Comparison of ENCODE assay signal across 28 cellular contexts in the genomic region with DNA sequence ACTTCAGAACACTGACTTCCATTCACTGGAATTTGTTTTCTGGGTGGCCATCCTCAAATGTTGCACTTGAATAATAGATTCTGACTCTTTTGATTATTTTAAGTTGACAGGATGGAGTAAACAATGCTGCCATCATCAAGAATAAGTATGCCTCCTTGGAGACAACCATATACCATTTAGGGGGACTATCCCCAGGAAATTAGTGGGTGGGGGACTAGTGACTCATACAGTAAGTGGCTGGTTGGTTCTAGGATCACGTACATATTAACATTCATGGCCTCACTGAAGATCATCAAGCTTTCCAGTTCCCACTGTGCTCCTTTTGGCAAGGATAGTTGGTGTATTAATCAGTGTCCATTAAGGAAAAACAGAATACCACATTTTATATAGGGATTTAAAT.
"Had no signal": no experiment of that assay in that cellular context is flagged by ENCODE, and none has a peak within 500 bp of the region (broad histone marks: within the 10 kb centered on the region; RNA-seq: fewer than 3 reads in every experiment).

No MANE protein-coding gene starts in this region.

- H3K9me3 ChIP-seq: stomach, suprapubic skin, testis, thoracic aorta, thyroid gland, tibial artery, tibial nerve, transverse colon, upper lobe of left lung, upper lobe of right lung, uterus, vagina had no signal

- H3K4me3 ChIP-seq: stomach, suprapubic skin, testis, thoracic aorta, thyroid gland, tibial artery, tibial nerve, transverse colon, upper lobe of left lung, upper lobe of right lung, uterus, vagina had no signal

- H3K36me3 ChIP-seq: stomach, suprapubic skin, thoracic aorta, thyroid gland, tibial artery, tibial nerve, transverse colon, upper lobe of left lung, upper lobe of right lung, uterus, vagina had no signal

- H3K27ac ChIP-seq: stomach, suprapubic skin, testis, thoracic aorta, thyroid gland, tibial artery, tibial nerve, transverse colon, upper lobe of left lung, upper lobe of right lung, uterus, vagina had no signal

- H3K4me1 Mint-ChIP-seq: stimulated activated effector memory CD8-positive, alpha-beta T cell treated with anti-CD3 and anti-CD28 coated beads, Interleukin-12 subunit alpha, Interleukin-12 subunit beta, amount 100 ng/mL, for 72 hours; stimulated activated memory B cell treated with anti-CD40 and anti-IgM and Interleukin-4, amounts not matched to agents 10 μg/mL and 1 μg/mL and 100 μg/mL, for 72 hours; stimulated activated naive B cell treated with anti-CD40 and anti-IgM and Interleukin-4, amounts not matched to agents 10 μg/mL and 1 μg/mL and 100 μg/mL, for 72 hours; stimulated activated naive CD8-positive, alpha-beta T cell treated with anti-CD3 and anti-CD28 coated beads, Interleukin-15, amount 100 ng/mL, for 72 hours had no signal

- H3K9me3 Mint-ChIP-seq: stimulated activated memory B cell treated with anti-CD40 and anti-IgM and Interleukin-4, amounts not matched to agents 10 μg/mL and 1 μg/mL and 100 μg/mL, for 72 hours; stimulated activated naive B cell treated with anti-CD40 and anti-IgM and Interleukin-4, amounts not matched to agents 10 μg/mL and 1 μg/mL and 100 μg/mL, for 72 hours; stimulated activated naive CD8-positive, alpha-beta T cell treated with anti-CD3 and anti-CD28 coated beads, Interleukin-15, amount 100 ng/mL, for 72 hours; stimulated activated naive CD8-positive, alpha-beta T cell treated with anti-CD3 and anti-CD28 coated beads, Interleukin-15, Interleukin-2, amounts not matched to agents 100 ng/mL and 50 ng/mL, for 24 hours; type B pancreatic cell had no signal

- ATAC-seq: stimulated activated effector memory CD8-positive, alpha-beta T cell treated with anti-CD3 and anti-CD28 coated beads, Interleukin-12 subunit alpha, Interleukin-12 subunit beta, amount 100 ng/mL, for 72 hours; stimulated activated naive B cell treated with anti-CD40 and anti-IgM and Interleukin-4, amounts not matched to agents 10 μg/mL and 1 μg/mL and 100 μg/mL, for 72 hours; stimulated activated naive CD8-positive, alpha-beta T cell treated with anti-CD3 and anti-CD28 coated beads, Interleukin-15, amount 100 ng/mL, for 72 hours; stimulated activated naive CD8-positive, alpha-beta T cell treated with anti-CD3 and anti-CD28 coated beads, Interleukin-15, Interleukin-2, amounts not matched to agents 100 U/mL and 50 U/mL, for 24 hours; upper lobe of right lung had no signal

- H3K27me3 ChIP-seq: stomach, suprapubic skin, testis, thyroid gland, tibial artery, tibial nerve, transverse colon, upper lobe of left lung, upper lobe of right lung, uterus, vagina had no signal

- H3K4me1 ChIP-seq: stomach, suprapubic skin, tibial artery, tibial nerve, transverse colon, upper lobe of left lung, upper lobe of right lung, uterus, vagina had no signal

- DNase-seq: stimulated activated CD4-positive, alpha-beta T cell treated with anti-CD3 and anti-CD28 coated beads, Interleukin-2, amount 100 ng/mL, for 48 hours; stimulated activated CD4-positive, alpha-beta T cell treated with anti-CD3 and anti-CD28 coated beads, Interleukin-4, amount 100 ng/mL, for 1 hour; stimulated activated CD4-positive, alpha-beta T cell treated with anti-CD3 and anti-CD28 coated beads, Interleukin-4, amount 100 ng/mL, for 24 hours; stimulated activated CD4-positive, alpha-beta T cell treated with anti-CD3 and anti-CD28 coated beads, Interleukin-4, amount 100 ng/mL, for 4 hours; stimulated activated CD8-positive, alpha-beta memory T cell treated with anti-CD3 and anti-CD28 coated beads, Interleukin-4, amount 100 ng/mL, for 48 hours; stimulated activated naive B cell treated with anti-CD40 and anti-IgM and Interleukin-4, amounts not matched to agents 10 μg/mL and 1 μg/mL and 100 μg/mL, for 72 hours; stimulated activated naive CD4-positive, alpha-beta T cell; stimulated activated naive CD4-positive, alpha-beta T cell treated with Interleukin-2 at 50 U/mL for 16 hours; stimulated activated naive CD8-positive, alpha-beta T cell treated with anti-CD3 and anti-CD28 coated beads, Interleukin-15, amount 100 ng/mL, for 72 hours; stimulated activated naive CD8-positive, alpha-beta T cell treated with anti-CD3 and anti-CD28 coated beads, Interleukin-15, Interleukin-2, amounts not matched to agents 100 U/mL and 50 U/mL, for 24 hours; stomach; substantia nigra; testis; thyroid gland; tibial artery; transverse colon; trophoblast cell; upper lobe of right lung; uterus had no signal

- H3K27me3 Mint-ChIP-seq: stimulated activated memory B cell treated with anti-CD40 and anti-IgM and Interleukin-4, amounts not matched to agents 10 μg/mL and 1 μg/mL and 100 μg/mL, for 72 hours; stimulated activated naive B cell treated with anti-CD40 and anti-IgM and Interleukin-4, amounts not matched to agents 10 μg/mL and 1 μg/mL and 100 μg/mL, for 72 hours; stimulated activated naive CD8-positive, alpha-beta T cell treated with anti-CD3 and anti-CD28 coated beads, Interleukin-15, amount 100 ng/mL, for 72 hours; stimulated activated naive CD8-positive, alpha-beta T cell treated with anti-CD3 and anti-CD28 coated beads, Interleukin-15, Interleukin-2, amounts not matched to agents 100 ng/mL and 50 ng/mL, for 24 hours had no signal

- H3K4me3 Mint-ChIP-seq: stimulated activated effector memory CD8-positive, alpha-beta T cell treated with anti-CD3 and anti-CD28 coated beads, Interleukin-12 subunit alpha, Interleukin-12 subunit beta, amount 100 ng/mL, for 72 hours; stimulated activated memory B cell treated with anti-CD40 and anti-IgM and Interleukin-4, amounts not matched to agents 10 μg/mL and 1 μg/mL and 100 μg/mL, for 72 hours; stimulated activated naive B cell treated with anti-CD40 and anti-IgM and Interleukin-4, amounts not matched to agents 10 μg/mL and 1 μg/mL and 100 μg/mL, for 72 hours; stimulated activated naive CD8-positive, alpha-beta T cell treated with anti-CD3 and anti-CD28 coated beads, Interleukin-15, amount 100 ng/mL, for 72 hours; stimulated activated naive CD8-positive, alpha-beta T cell treated with anti-CD3 and anti-CD28 coated beads, Interleukin-15, Interleukin-2, amounts not matched to agents 100 ng/mL and 50 ng/mL, for 24 hours; type B pancreatic cell had no signal

- H3K36me3 Mint-ChIP-seq: stimulated activated effector memory CD8-positive, alpha-beta T cell treated with anti-CD3 and anti-CD28 coated beads, Interleukin-12 subunit alpha, Interleukin-12 subunit beta, amount 100 ng/mL, for 72 hours; stimulated activated memory B cell treated with anti-CD40 and anti-IgM and Interleukin-4, amounts not matched to agents 10 μg/mL and 1 μg/mL and 100 μg/mL, for 72 hours; stimulated activated naive B cell treated with anti-CD40 and anti-IgM and Interleukin-4, amounts not matched to agents 10 μg/mL and 1 μg/mL and 100 μg/mL, for 72 hours; type B pancreatic cell had no signal

- H3K27ac Mint-ChIP-seq: stimulated activated effector memory CD8-positive, alpha-beta T cell treated with anti-CD3 and anti-CD28 coated beads, Interleukin-12 subunit alpha, Interleukin-12 subunit beta, amount 100 ng/mL, for 72 hours; stimulated activated memory B cell treated with anti-CD40 and anti-IgM and Interleukin-4, amounts not matched to agents 10 μg/mL and 1 μg/mL and 100 μg/mL, for 72 hours; stimulated activated naive B cell treated with anti-CD40 and anti-IgM and Interleukin-4, amounts not matched to agents 10 μg/mL and 1 μg/mL and 100 μg/mL, for 72 hours; stimulated activated naive CD8-positive, alpha-beta T cell treated with anti-CD3 and anti-CD28 coated beads, Interleukin-15, amount 100 ng/mL, for 72 hours; stimulated activated naive CD8-positive, alpha-beta T cell treated with anti-CD3 and anti-CD28 coated beads, Interleukin-15, Interleukin-2, amounts not matched to agents 100 ng/mL and 50 ng/mL, for 24 hours; type B pancreatic cell had no signal
